ENCODE assay signal across 14 cellular contexts in genomic region chr14:22549304-22549962, GRCh38. TPM values are rescaled to one million over a fixed set of nuclear protein-coding genes. Genes with fewer than 3 reads are reported as not detected.
DNase-seq lines count a peak whose midpoint lies in the region; ATAC-seq and TF ChIP-seq lines count a peak whose summit lies in the region.
"Had no signal": no experiment of that assay in that cellular context is flagged by ENCODE, and none has a peak within 500 bp of the region (broad histone marks: within the 10 kb centered on the region; RNA-seq: fewer than 3 reads in every experiment).

No MANE protein-coding gene starts in this region.

- POLR2A ChIA-PET in naive thymus-derived CD8-positive, alpha-beta T cell (lab: Charles Lee) = interaction anchor here (0.5 to 13.3 kb wide), 17 partner anchors 14 to 908 kb away, joined by 3 to 879 read pairs (median 4); no protein-coding TSS in a partner anchor

- H3K27me3 ChIP-seq in BLaER1 (no peaks in the 10 kb centered on the region), HUES48 (ENCODE audit: control insufficient read depth, insufficient read depth, low read length) (no peaks in the 10 kb centered on the region), tibial nerve (no peaks in the 10 kb centered on the region)
- H3K27me3 ChIP-seq: esophagus muscularis mucosa had no signal

- TF ChIP-seq EP300 in tibial nerve (IDR thresholded peaks at IDR 0.05) = no peak

- intact Hi-C loops in activated T-helper 1 cell treated with anti-CD3 and anti-CD28 coated beads, Interleukin-12 subunit alpha, Interleukin-12 subunit beta, Interleukin-2, Interleukin-4 antibody, amounts not matched to agents 30 ng/mL and 10 ng/mL and 1 ng/mL, durations not matched to agents 14 hours and 24 hours and 36 hours (cut with micrococcal nuclease) = no loop called here

- no peaks in the 10 kb centered on the region for H3K27me3 Mint-ChIP-seq in activated T-helper 1 cell treated with anti-CD3 and anti-CD28 coated beads, Interleukin-12 subunit alpha, Interleukin-12 subunit beta, Interleukin-2, Interleukin-4 antibody, amounts not matched to agents 30 ng/mL and 10 ng/mL and 1 ng/mL, durations not matched to agents 14 hours and 24 hours and 36 hours (ENCODE audit: insufficient read depth)
- no peaks in the 10 kb centered on the region for H3K27me3 Mint-ChIP-seq in naive thymus-derived CD8-positive, alpha-beta T cell

- peaks cover 100% of the 10 kb centered on the region for H3K4me1 ChIP-seq in BLaER1
- H3K4me1 ChIP-seq in HUES48 (ENCODE audit: control insufficient read depth, insufficient read depth, low read length) = peaks cover 27% of the 10 kb centered on the region
- peaks cover 0 to 53% (median 18%) of the 10 kb centered on the region in 4 donors for H3K4me1 ChIP-seq in tibial nerve

- H3K4me3 Mint-ChIP-seq in activated T-helper 1 cell treated with anti-CD3 and anti-CD28 coated beads, Interleukin-12 subunit alpha, Interleukin-12 subunit beta, Interleukin-2, Interleukin-4 antibody, amounts not matched to agents 30 ng/mL and 10 ng/mL and 1 ng/mL, durations not matched to agents 14 hours and 24 hours and 36 hours = peak overlapping the region; percentile 79
- H3K4me3 Mint-ChIP-seq in naive thymus-derived CD8-positive, alpha-beta T cell = peak overlapping the region; percentile 73 to 92 (median 83)
- H3K4me3 Mint-ChIP-seq: CD14-positive monocyte, neural progenitor cell had no signal

- TF ChIP-seq CTCF in tibial nerve (IDR thresholded peaks at IDR 0.05) = no peak

- H3K9ac ChIP-seq in BLaER1 = peak overlapping the region; percentile 94
- H3K9ac ChIP-seq in HUES48 (ENCODE audit: low read depth, low read length) = no peak overlapping the region
- H3K9ac ChIP-seq: neural progenitor cell had no signal

- ATAC-seq in naive thymus-derived CD8-positive, alpha-beta T cell = peak in 1 of 2 donors; percentile 2
- no peak for ATAC-seq in GM21360 (IDR thresholded peaks at IDR 0.05; ENCODE audit: unreplicated experiment)

- H4K20me1 ChIP-seq in BLaER1 = peaks cover 33% of the 10 kb centered on the region; the same call in 1 of the 2 replicates

- DNase-seq in activated T-helper 1 cell treated with anti-CD3 and anti-CD28 coated beads, Interleukin-12 subunit alpha, Interleukin-12 subunit beta, Interleukin-2, Interleukin-4 antibody, amounts not matched to agents 30 ng/mL and 10 ng/mL and 1 ng/mL, durations not matched to agents 14 hours and 24 hours and 36 hours (ENCODE audit: low spot score) = no peak
- no peak for DNase-seq in naive thymus-derived CD8-positive, alpha-beta T cell
- DNase-seq in islet precursor cell = no peak
- DNase-seq in NCI-H1417 treated with DMSO at 0.1 percent for 48 hours (lab: John Stamatoyannopoulos, UW) = no peak
- DNase-seq in tibial nerve (ENCODE audit: low spot score in 2 of 2) = no peak
- DNase-seq: MM.1S, NCI-H345, Right ventricle myocardium superior had no signal

- peaks cover 92% of the 10 kb centered on the region for H3K36me3 ChIP-seq in BLaER1
- no peaks in the 10 kb centered on the region for H3K36me3 ChIP-seq in HUES48 (ENCODE audit: control insufficient read depth, insufficient read depth, low read length)
- no peaks in the 10 kb centered on the region for H3K36me3 ChIP-seq in tibial nerve
- H3K36me3 ChIP-seq: esophagus muscularis mucosa, neural progenitor cell had no signal

- peaks cover 87% of the 10 kb centered on the region for H3K36me3 Mint-ChIP-seq in activated T-helper 1 cell treated with anti-CD3 and anti-CD28 coated beads, Interleukin-12 subunit alpha, Interleukin-12 subunit beta, Interleukin-2, Interleukin-4 antibody, amounts not matched to agents 30 ng/mL and 10 ng/mL and 1 ng/mL, durations not matched to agents 14 hours and 24 hours and 36 hours (ENCODE audit: low read depth)
- peaks cover 24 to 90% (median 67%) of the 10 kb centered on the region in 3 donors for H3K36me3 Mint-ChIP-seq in naive thymus-derived CD8-positive, alpha-beta T cell
- H3K36me3 Mint-ChIP-seq: CD14-positive monocyte, neural progenitor cell had no signal

- peak overlapping the region; percentile 100 for H3K27ac ChIP-seq in BLaER1
- peak overlapping the region; percentile 70 for H3K27ac ChIP-seq in HUES48 (ENCODE audit: low read depth, low read length)
- peak overlapping the region in 2 of 4 donors; percentile 9 to 57 for H3K27ac ChIP-seq in tibial nerve
- H3K27ac ChIP-seq: esophagus muscularis mucosa, neural progenitor cell had no signal

- peak overlapping the region; percentile 99 for H3K27ac Mint-ChIP-seq in activated T-helper 1 cell treated with anti-CD3 and anti-CD28 coated beads, Interleukin-12 subunit alpha, Interleukin-12 subunit beta, Interleukin-2, Interleukin-4 antibody, amounts not matched to agents 30 ng/mL and 10 ng/mL and 1 ng/mL, durations not matched to agents 14 hours and 24 hours and 36 hours
- peak overlapping the region; percentile 96 to 100 (median 97) for H3K27ac Mint-ChIP-seq in naive thymus-derived CD8-positive, alpha-beta T cell
- H3K27ac Mint-ChIP-seq: neural progenitor cell had no signal

- no peaks in the 10 kb centered on the region for H3K9me3 Mint-ChIP-seq in activated T-helper 1 cell treated with anti-CD3 and anti-CD28 coated beads, Interleukin-12 subunit alpha, Interleukin-12 subunit beta, Interleukin-2, Interleukin-4 antibody, amounts not matched to agents 30 ng/mL and 10 ng/mL and 1 ng/mL, durations not matched to agents 14 hours and 24 hours and 36 hours
- H3K9me3 Mint-ChIP-seq in naive thymus-derived CD8-positive, alpha-beta T cell = no peaks in the 10 kb centered on the region
- H3K9me3 Mint-ChIP-seq: CD14-positive monocyte, neural progenitor cell had no signal

- H3K4me3 ChIP-seq in BLaER1 (peak overlapping the region; percentile 60), HUES48 (ENCODE audit: low read depth, low read length) (no peak overlapping the region), tibial nerve (no peak overlapping the region)
- H3K4me3 ChIP-seq: esophagus muscularis mucosa, neural progenitor cell had no signal

- no peaks in the 10 kb centered on the region for H3K9me3 ChIP-seq in BLaER1
- H3K9me3 ChIP-seq in HUES48 (ENCODE audit: control insufficient read depth, insufficient read depth, low read length) = no peaks in the 10 kb centered on the region
- H3K9me3 ChIP-seq in tibial nerve = no peaks in the 10 kb centered on the region
- H3K9me3 ChIP-seq: esophagus muscularis mucosa had no signal

- peak overlapping the region; percentile 93 for H3K4me2 ChIP-seq in BLaER1
- H3K4me2 ChIP-seq: neural progenitor cell had no signal

- H3K4me1 Mint-ChIP-seq in activated T-helper 1 cell treated with anti-CD3 and anti-CD28 coated beads, Interleukin-12 subunit alpha, Interleukin-12 subunit beta, Interleukin-2, Interleukin-4 antibody, amounts not matched to agents 30 ng/mL and 10 ng/mL and 1 ng/mL, durations not matched to agents 14 hours and 24 hours and 36 hours (ENCODE audit: low read depth) = peaks cover 96% of the 10 kb centered on the region
- H3K4me1 Mint-ChIP-seq in naive thymus-derived CD8-positive, alpha-beta T cell = peaks cover 53 to 97% (median 95%) of the 10 kb centered on the region in 4 donors

- no peak for TF ChIP-seq POLR2A in tibial nerve (IDR thresholded peaks at IDR 0.05)

- 86 to 94% methylated on average over 7 of the region's 7 CpGs for WGBS in tibial nerve, 2 donors

RNA-seq across cellular contexts. Expression of gene DAD1, which starts 39.6 kb away (rescaled TPM):
- total RNA-seq in activated T-helper 1 cell treated with anti-CD3 and anti-CD28 coated beads, Interleukin-12 subunit alpha, Interleukin-12 subunit beta, Interleukin-2, Interleukin-4 antibody, amounts not matched to agents 30 ng/mL and 10 ng/mL and 1 ng/mL, durations not matched to agents 14 hours and 24 hours and 36 hours = 228 and 229 TPM in 2 replicates
- 100 to 1,000 TPM; 120 to 122 TPM for total RNA-seq in naive thymus-derived CD8-positive, alpha-beta T cell
- polyA plus RNA-seq in naive thymus-derived CD8-positive, alpha-beta T cell = 100 to 1,000 TPM; 610 to 660 (median 642) TPM
- total RNA-seq in tibial nerve = 100 to 1,000 TPM; 128 to 254 (median 198) TPM

RNA-seq across cellular contexts. Expression of gene ABHD4, which starts 48.7 kb away (rescaled TPM):
- total RNA-seq in activated T-helper 1 cell treated with anti-CD3 and anti-CD28 coated beads, Interleukin-12 subunit alpha, Interleukin-12 subunit beta, Interleukin-2, Interleukin-4 antibody, amounts not matched to agents 30 ng/mL and 10 ng/mL and 1 ng/mL, durations not matched to agents 14 hours and 24 hours and 36 hours = 13.2 and 13.6 TPM in 2 replicates
- total RNA-seq in naive thymus-derived CD8-positive, alpha-beta T cell = 10 to 100 TPM; 22.2 to 22.6 TPM
- polyA plus RNA-seq in naive thymus-derived CD8-positive, alpha-beta T cell = 10 to 100 TPM in 2 of 3 donors, 1 to 10 TPM in 1; 8.7 to 11.9 (median 11.1) TPM
- 10 to 100 TPM; 16.1 to 42.4 (median 31.9) TPM for total RNA-seq in tibial nerve
